12 cellular contexts compared by ENCODE assay signal in the genomic region with DNA sequence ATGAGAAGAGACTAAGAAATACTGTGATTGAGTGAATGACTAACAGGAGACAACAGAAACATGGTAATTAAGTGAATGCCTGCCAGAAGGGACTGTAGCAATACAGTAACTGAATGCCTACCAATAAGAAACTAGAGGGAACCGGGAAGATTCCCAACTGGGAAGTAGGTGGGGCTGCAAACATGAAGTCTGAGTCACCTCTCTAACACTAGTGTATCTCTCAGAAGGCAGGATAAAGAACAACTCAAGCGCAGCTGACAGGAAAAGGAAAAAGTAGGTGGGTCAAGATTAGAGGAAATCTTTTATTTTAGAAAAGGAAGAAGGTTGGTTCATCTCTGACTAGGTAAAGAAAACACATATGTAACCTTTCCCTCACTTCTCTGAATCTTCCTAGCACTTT.
A peak's percentile ranks its signal among the peaks of the same experiment; 100 is the strongest.
DNase-seq lines count a peak whose midpoint lies in the region; ATAC-seq, FAIRE-seq and TF ChIP-seq lines count a peak whose summit lies in the region.
"Had no signal": no experiment of that assay in that cellular context is flagged by ENCODE, and none has a peak within 500 bp of the region (broad histone marks: within the 10 kb centered on the region; RNA-seq: fewer than 3 reads in every experiment).

No MANE protein-coding gene starts in this region.

- FAIRE-seq in RCC 7860 (lab: Jason Lieb, UNC) = peak; percentile 89

- H3K9me3 ChIP-seq in BLaER1 = no peaks in the 10 kb centered on the region
- H3K9me3 ChIP-seq in neutrophil = no peaks in the 10 kb centered on the region

- TF ChIP-seq CTCF in neutrophil (IDR thresholded peaks at IDR 0.05) = no peak

- H3K4me3 ChIP-seq in BLaER1 (no peak overlapping the region), neutrophil (ENCODE audit: low read depth in 1 of 2, low read length in 1 of 2) (no peak overlapping the region)

- H3K4me2 ChIP-seq in BLaER1 = 0 out of 2 replicates have a peak overlapping the region, but pooled peaks have one; percentile 18

- H3K27ac ChIP-seq in BLaER1 (no peak overlapping the region), neutrophil (peak overlapping the region; percentile 28)

- H3K27me3 ChIP-seq in BLaER1 (no peaks in the 10 kb centered on the region), neutrophil (no peaks in the 10 kb centered on the region)

- peak; percentile 67 for DNase-seq in RCC 7860 (ENCODE audit: low spot score)
- peak; percentile 91 for DNase-seq in fibroblast of gingiva (ENCODE audit: low read depth)
- DNase-seq in cerebellar nuclear complex (lab: John Stamatoyannopoulos, UW) = no peak
- DNase-seq in activated effector memory CD4-positive, alpha-beta T cell treated with Interleukin-2 at 50 U/mL for 16 hours = no peak
- no peak for DNase-seq in activated naive CD4-positive, alpha-beta T cell treated with anti-CD3 and anti-CD28 coated beads, Interleukin-2, amount 50 U/mL, for 16 hours
- DNase-seq: DND-41, NCI-H2081 treated with DMSO at 0.1 percent for 48 hours, T-cell had no signal

- 0 out of 2 replicates have a peak, but pooled peaks cover 10% of the 10 kb centered on the region for H4K20me1 ChIP-seq in BLaER1

- H3K36me3 ChIP-seq in BLaER1 (peaks cover 92% of the 10 kb centered on the region), neutrophil (peaks cover 89% of the 10 kb centered on the region)

- no peak for ATAC-seq in HG02852 (IDR thresholded peaks at IDR 0.05; ENCODE audit: unreplicated experiment)
- ATAC-seq: activated naive CD4-positive, alpha-beta T cell treated with anti-CD3 and anti-CD28 coated beads, Interleukin-2, amount 50 U/mL, for 72 hours; T-cell had no signal

- H3K4me1 ChIP-seq in BLaER1 (peaks cover 10% of the 10 kb centered on the region; the same call in 1 of the 2 replicates), neutrophil (ENCODE audit: control insufficient read depth in 1 of 2, insufficient read depth in 1 of 2, low read depth in 1 of 2, low read length in 1 of 2) (peaks cover 1 to 4% of the 10 kb centered on the region in 2 experiments)

- no peak overlapping the region for H3K9ac ChIP-seq in BLaER1

Comparison
In these comparisons a context has a peak if more than half of its experiments do, and no peak if none do; other contexts are left out.
1. DNase-seq: peak in RCC 7860 (single experiment) and fibroblast of gingiva (single experiment); none in cerebellar nuclear complex (0 of 2), activated effector memory CD4-positive, alpha-beta T cell treated with Interleukin-2 at 50 U/mL for 16 hours (single experiment) and activated naive CD4-positive, alpha-beta T cell treated with anti-CD3 and anti-CD28 coated beads, Interleukin-2, amount 50 U/mL, for 16 hours (single experiment).